1 cellular context compared by ENCODE assay signal in the genomic region with DNA sequence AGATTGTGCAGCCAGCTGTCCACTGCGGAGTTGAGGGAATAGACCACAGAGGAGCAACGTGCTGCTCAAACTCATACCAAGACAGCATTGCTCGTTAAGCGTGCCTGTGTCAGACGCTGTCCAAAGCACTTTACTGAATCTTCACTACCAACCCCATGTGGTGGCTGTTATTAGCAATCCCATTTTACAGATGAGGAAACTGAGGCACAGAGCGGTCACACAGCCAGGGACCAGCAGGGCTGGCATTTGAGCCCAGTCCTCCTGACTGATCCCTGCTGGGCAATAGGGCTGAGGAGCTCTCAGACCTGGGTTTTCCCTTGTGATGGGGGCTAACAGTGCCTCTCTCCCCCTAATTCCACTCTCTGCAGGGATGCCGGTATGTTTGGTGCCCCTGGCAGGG.
TF ChIP-seq lines count a peak whose summit lies in the region.

No MANE protein-coding gene starts in this region.

TF ChIP-seq in HepG2, 621 proteins besides CTCF, POLR2A, EP300 and RAD21:
- no peak for TF ChIP-seq MED8 (CRISPR knock-in tag; IDR thresholded peaks at IDR 0.05; ENCODE audit: insufficient replicate concordance)
- TF ChIP-seq ZNF354B (CRISPR knock-in tag; IDR thresholded peaks at IDR 0.05), result no peak
- TF ChIP-seq ZNF629 (CRISPR knock-in tag; conservative IDR thresholded peaks at IDR 0.05), result peak; percentile 78
